Comparison of ENCODE assay signal across 22 cellular contexts in the genomic region with DNA sequence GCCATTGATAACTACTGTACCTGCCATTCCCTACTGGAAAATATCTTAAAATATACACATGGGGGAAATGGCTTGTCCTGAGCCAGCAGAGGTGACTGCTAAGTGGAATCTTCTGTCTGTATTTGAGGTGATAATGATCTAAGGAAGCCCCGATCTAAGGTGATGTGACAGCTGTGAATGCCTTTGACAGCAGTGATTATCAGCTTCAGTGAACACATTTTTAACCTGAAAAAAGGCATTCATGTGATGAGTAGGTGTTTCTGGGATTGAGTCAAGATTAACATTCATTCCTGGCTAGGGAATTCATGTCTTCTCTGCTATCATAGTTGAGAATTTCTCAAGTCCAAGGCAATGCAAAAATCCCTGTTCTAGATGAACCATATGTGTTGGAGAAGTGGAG. TPM values are rescaled to one million over a fixed set of nuclear protein-coding genes. Genes with fewer than 3 reads are reported as not detected.
DNase-seq lines count a peak whose midpoint lies in the region; ATAC-seq, FAIRE-seq and TF ChIP-seq lines count a peak whose summit lies in the region.
"Had no signal": no experiment of that assay in that cellular context is flagged by ENCODE, and none has a peak within 500 bp of the region (broad histone marks: within the 10 kb centered on the region; RNA-seq: fewer than 3 reads in every experiment).

No MANE protein-coding gene starts in this region.

- no peak overlapping the region for H2BK12ac ChIP-seq in trophoblast cell (ENCODE audit: low read length)

- RAD21 ChIA-PET in GM12878 (lab: Charles Lee; ENCODE audit: unreplicated experiment): interaction anchor here (1.6 to 2.5 kb wide), 2 partner anchors 9 to 13 kb away, joined by 4 to 13 read pairs; a partner anchor contains a TSS

- no peak overlapping the region for H3K4me3 ChIP-seq in Jurkat, Clone E6-1 (ENCODE audit: low read length)
- H3K4me3 ChIP-seq in GM12878: no peak overlapping the region
- no peak overlapping the region for H3K4me3 ChIP-seq in trophoblast cell (ENCODE audit: low read depth, low read length)
- H3K4me3 ChIP-seq in gastrocnemius medialis: no peak overlapping the region
- H3K4me3 ChIP-seq: GM23338, Peyer's patch had no signal

- H3K4me2 ChIP-seq in GM12878 (ENCODE audit: control insufficient read depth, insufficient read depth) (no peak overlapping the region), trophoblast cell (ENCODE audit: low read length) (no peak overlapping the region)
- H3K4me2 ChIP-seq: GM23338 had no signal

- POLR2A ChIA-PET in activated CD8-positive, alpha-beta T cell treated with anti-CD3 and anti-CD28 coated beads for 36 hours (lab: Charles Lee): interaction anchor here (2.5 kb wide), 1 partner anchor 9 kb away, joined by 14 read pairs; a partner anchor contains a TSS
- POLR2A ChIA-PET in activated CD8-positive, alpha-beta T cell treated with anti-CD3 and anti-CD28 coated beads, Interleukin-2, amount 10 ng/mL, durations not matched to agents 7 days and 5 days (lab: Charles Lee): interaction anchor here (5.8 kb wide), 1 partner anchor 9 kb away, joined by 117 read pairs; a partner anchor contains a TSS
- POLR2A ChIA-PET in GM12878 (lab: Charles Lee): interaction anchor here (5.0 kb wide), 1 partner anchor 9 kb away, joined by 49 read pairs; a partner anchor contains a TSS

- CTCF ChIA-PET in activated CD8-positive, alpha-beta T cell treated with anti-CD3 and anti-CD28 coated beads for 36 hours (lab: Charles Lee): interaction anchor here (1.0 to 9.1 kb wide), 5 partner anchors 9 to 112 kb away, joined by 3 to 69 read pairs (median 4); a partner anchor contains a TSS
- CTCF ChIA-PET in activated CD8-positive, alpha-beta T cell treated with anti-CD3 and anti-CD28 coated beads, Interleukin-2, amount 10 ng/mL, durations not matched to agents 7 days and 5 days (lab: Charles Lee): interaction anchor here (1.1 to 9.2 kb wide), 2 partner anchors 8 to 21 kb away, joined by 3 to 160 read pairs; a partner anchor contains a TSS
- CTCF ChIA-PET in GM12878 (lab: Yijun Ruan, JAX): interaction anchor here (1.0 to 1.6 kb wide), 4 partner anchors 8 to 111 kb away, joined by 3 to 4 read pairs (median 4); no protein-coding TSS in a partner anchor

- no peak overlapping the region for H3K18ac ChIP-seq in trophoblast cell (ENCODE audit: low read length)

- TF ChIP-seq POLR2A in GM12878 (IDR thresholded peaks at IDR 0.05; ENCODE audit: low read depth, low read length) (no peak), gastrocnemius medialis (IDR thresholded peaks at IDR 0.05) (no peak)

- no peak overlapping the region for H3K23ac ChIP-seq in trophoblast cell (ENCODE audit: low read length)

- no peaks in the 10 kb centered on the region for H3K79me2 ChIP-seq in GM12878 (ENCODE audit: control insufficient read depth, insufficient read depth, low read length)
- H3K79me2 ChIP-seq in trophoblast cell (ENCODE audit: control insufficient read depth, insufficient read depth, low read length, poor library complexity): no peaks in the 10 kb centered on the region

- no peak overlapping the region for H2BK120ac ChIP-seq in trophoblast cell (ENCODE audit: insufficient read depth, low read length, poor library complexity)

- SMC1A ChIA-PET in GM12878 (lab: Charles Lee; ENCODE audit: uncharacterized antibody, unreplicated experiment): interaction anchor here (0.8 to 1.5 kb wide), 3 partner anchors 10 to 15 kb away, joined by 3 to 4 read pairs (median 3); no protein-coding TSS in a partner anchor

- in situ Hi-C loops in GM12878 (cut with MboI) (no loop called here), gastrocnemius medialis (cut with MboI; ENCODE audit: low sequenced_read_pairs in 4 of 4) (no loop called here)

- no peaks in the 10 kb centered on the region for H3K9me3 Mint-ChIP-seq in activated CD8-positive, alpha-beta T cell treated with anti-CD3 and anti-CD28 coated beads for 36 hours
- H3K9me3 Mint-ChIP-seq in activated CD8-positive, alpha-beta T cell treated with anti-CD3 and anti-CD28 coated beads, Interleukin-2, amount 10 ng/mL, durations not matched to agents 7 days and 5 days (ENCODE audit: insufficient read depth): peaks cover 4% of the 10 kb centered on the region
- H3K9me3 Mint-ChIP-seq in activated T-helper 1 cell treated with anti-CD3 and anti-CD28 coated beads, Interleukin-12 subunit alpha, Interleukin-12 subunit beta, Interleukin-2, Interleukin-4 antibody, amounts not matched to agents 30 ng/mL and 10 ng/mL and 1 ng/mL, durations not matched to agents 14 hours and 24 hours and 36 hours: peaks cover 9% of the 10 kb centered on the region
- H3K9me3 Mint-ChIP-seq: GM23338 had no signal

- no peak overlapping the region for H4K8ac ChIP-seq in trophoblast cell (ENCODE audit: low read depth, low read length)

- peak overlapping the region; percentile 2 for H3K27ac Mint-ChIP-seq in activated CD8-positive, alpha-beta T cell treated with anti-CD3 and anti-CD28 coated beads for 36 hours
- H3K27ac Mint-ChIP-seq in activated CD8-positive, alpha-beta T cell treated with anti-CD3 and anti-CD28 coated beads, Interleukin-2, amount 10 ng/mL, durations not matched to agents 7 days and 5 days: no peak overlapping the region
- H3K27ac Mint-ChIP-seq in activated T-helper 1 cell treated with anti-CD3 and anti-CD28 coated beads, Interleukin-12 subunit alpha, Interleukin-12 subunit beta, Interleukin-2, Interleukin-4 antibody, amounts not matched to agents 30 ng/mL and 10 ng/mL and 1 ng/mL, durations not matched to agents 14 hours and 24 hours and 36 hours: no peak overlapping the region
- H3K27ac Mint-ChIP-seq: GM23338 had no signal

- H3K4ac ChIP-seq in trophoblast cell (ENCODE audit: low read depth, low read length): no peak overlapping the region

- no peak for FAIRE-seq in GM12878 (lab: Jason Lieb, UNC)
- FAIRE-seq: A204.1, HTR-8/SVneo had no signal

- no peaks in the 10 kb centered on the region for H3K27me3 ChIP-seq in GM12878 (replicated peaks in 1 of 2; ENCODE audit: control insufficient read depth in 2 of 2, insufficient read depth in 2 of 2, low read length in 1 of 2)
- no peaks in the 10 kb centered on the region for H3K27me3 ChIP-seq in trophoblast cell (ENCODE audit: insufficient read depth, low read length)
- H3K27me3 ChIP-seq in gastrocnemius medialis: no peaks in the 10 kb centered on the region
- H3K27me3 ChIP-seq: Peyer's patch had no signal

- no peak for TF ChIP-seq RAD21 in GM12878 (IDR thresholded peaks at IDR 0.05; ENCODE audit: insufficient read depth, low read depth, low read length)

- no peaks in the 10 kb centered on the region for H3K79me1 ChIP-seq in trophoblast cell (ENCODE audit: low read length)

- H3K27me3 Mint-ChIP-seq in activated CD8-positive, alpha-beta T cell treated with anti-CD3 and anti-CD28 coated beads for 36 hours: no peaks in the 10 kb centered on the region
- H3K27me3 Mint-ChIP-seq in activated CD8-positive, alpha-beta T cell treated with anti-CD3 and anti-CD28 coated beads, Interleukin-2, amount 10 ng/mL, durations not matched to agents 7 days and 5 days (ENCODE audit: low read depth): no peaks in the 10 kb centered on the region
- H3K27me3 Mint-ChIP-seq in activated T-helper 1 cell treated with anti-CD3 and anti-CD28 coated beads, Interleukin-12 subunit alpha, Interleukin-12 subunit beta, Interleukin-2, Interleukin-4 antibody, amounts not matched to agents 30 ng/mL and 10 ng/mL and 1 ng/mL, durations not matched to agents 14 hours and 24 hours and 36 hours (ENCODE audit: insufficient read depth): no peaks in the 10 kb centered on the region

- peaks cover 2% of the 10 kb centered on the region; the same call in 1 of the 3 replicates for H3K9me3 ChIP-seq in GM12878 (replicated peaks; ENCODE audit: control insufficient read depth, insufficient read depth, low read length)
- H3K9me3 ChIP-seq in trophoblast cell (ENCODE audit: insufficient read depth, low read depth, low read length): no peaks in the 10 kb centered on the region
- H3K9me3 ChIP-seq in gastrocnemius medialis: no peaks in the 10 kb centered on the region
- H3K9me3 ChIP-seq: Peyer's patch had no signal

- no peak overlapping the region for H3K14ac ChIP-seq in trophoblast cell (ENCODE audit: low read length)

- BruUV-seq in GM12878 (replicated peaks; lab: Mats Ljungman, UMichigan): no TSS peak

- TF ChIP-seq EP300 in GM12878 (IDR thresholded peaks at IDR 0.05; ENCODE audit: borderline replicate concordance in 1 of 2, control insufficient read depth in 1 of 2, low read depth in 2 of 2, low read length in 2 of 2): no peak

- DNase-seq in activated CD8-positive, alpha-beta T cell treated with anti-CD3 and anti-CD28 coated beads for 36 hours: no peak
- DNase-seq in activated CD8-positive, alpha-beta T cell treated with anti-CD3 and anti-CD28 coated beads, Interleukin-2, amount 10 ng/mL, durations not matched to agents 7 days and 5 days: no peak
- DNase-seq in Jurkat, Clone E6-1 (ENCODE audit: low read depth, low spot score): peak; percentile 67
- DNase-seq in GM12878 (ENCODE audit: low read depth, low spot score) (no peak), trophoblast cell (peak; percentile 48 to 81), gastrocnemius medialis (no peak), NCI-H2107 treated with DMSO at 0.1 percent for 48 hours (lab: John Stamatoyannopoulos, UW; ENCODE audit: unreplicated experiment) (no peak)
- no peak for DNase-seq in activated T-helper 1 cell treated with anti-CD3 and anti-CD28 coated beads, Interleukin-12 subunit alpha, Interleukin-12 subunit beta, Interleukin-2, Interleukin-4 antibody, amounts not matched to agents 30 ng/mL and 10 ng/mL and 1 ng/mL, durations not matched to agents 14 hours and 24 hours and 36 hours (ENCODE audit: low spot score)
- DNase-seq: C1 segment of cervical spinal cord, Calu3, DMS79, GDM1, NCI-H1092 treated with DMSO at 0.1 percent for 48 hours, NCI-H1694, NCI-H2107, NCI-H446 treated with DMSO at 0.1 percent for 48 hours, NCI-H774, Peyer's patch, Right ventricle myocardium superior had no signal

- no peak overlapping the region for H2AK5ac ChIP-seq in trophoblast cell (ENCODE audit: low read length)

- H4K20me1 ChIP-seq in GM12878 (ENCODE audit: control insufficient read depth, insufficient read depth): no peaks in the 10 kb centered on the region

- peaks cover 55% of the 10 kb centered on the region for H3K4me1 Mint-ChIP-seq in activated CD8-positive, alpha-beta T cell treated with anti-CD3 and anti-CD28 coated beads for 36 hours (ENCODE audit: low read depth)
- peaks cover 39% of the 10 kb centered on the region for H3K4me1 Mint-ChIP-seq in activated CD8-positive, alpha-beta T cell treated with anti-CD3 and anti-CD28 coated beads, Interleukin-2, amount 10 ng/mL, durations not matched to agents 7 days and 5 days (ENCODE audit: low read depth)
- peaks cover 35% of the 10 kb centered on the region for H3K4me1 Mint-ChIP-seq in activated T-helper 1 cell treated with anti-CD3 and anti-CD28 coated beads, Interleukin-12 subunit alpha, Interleukin-12 subunit beta, Interleukin-2, Interleukin-4 antibody, amounts not matched to agents 30 ng/mL and 10 ng/mL and 1 ng/mL, durations not matched to agents 14 hours and 24 hours and 36 hours (ENCODE audit: low read depth)

- no peak overlapping the region for H3K4me3 Mint-ChIP-seq in activated CD8-positive, alpha-beta T cell treated with anti-CD3 and anti-CD28 coated beads for 36 hours
- H3K4me3 Mint-ChIP-seq in activated CD8-positive, alpha-beta T cell treated with anti-CD3 and anti-CD28 coated beads, Interleukin-2, amount 10 ng/mL, durations not matched to agents 7 days and 5 days: no peak overlapping the region
- H3K4me3 Mint-ChIP-seq in activated T-helper 1 cell treated with anti-CD3 and anti-CD28 coated beads, Interleukin-12 subunit alpha, Interleukin-12 subunit beta, Interleukin-2, Interleukin-4 antibody, amounts not matched to agents 30 ng/mL and 10 ng/mL and 1 ng/mL, durations not matched to agents 14 hours and 24 hours and 36 hours: no peak overlapping the region
- H3K4me3 Mint-ChIP-seq: GM23338 had no signal

- H3K4me1 ChIP-seq in GM12878 (ENCODE audit: control insufficient read depth, insufficient read depth, low read length): peaks cover 10% of the 10 kb centered on the region
- H3K4me1 ChIP-seq in trophoblast cell (ENCODE audit: control insufficient read depth in 1 of 2, insufficient read depth in 2 of 2, low read length in 2 of 2): no peaks in the 10 kb centered on the region
- peaks cover 17 to 23% of the 10 kb centered on the region in 2 donors for H3K4me1 ChIP-seq in gastrocnemius medialis

- no peak for ATAC-seq in activated CD8-positive, alpha-beta T cell treated with anti-CD3 and anti-CD28 coated beads for 36 hours
- no peak for ATAC-seq in activated CD8-positive, alpha-beta T cell treated with anti-CD3 and anti-CD28 coated beads, Interleukin-2, amount 10 ng/mL, durations not matched to agents 7 days and 5 days
- ATAC-seq in GM12878 (no peak), gastrocnemius medialis (no peak)
- ATAC-seq: GM23338 had no signal

- H3K27ac ChIP-seq in GM12878 (ENCODE audit: control insufficient read depth, insufficient read depth): no peak overlapping the region
- H3K27ac ChIP-seq in trophoblast cell (ENCODE audit: low read depth, low read length): no peak overlapping the region
- H3K27ac ChIP-seq in gastrocnemius medialis: peak overlapping the region in 1 of 4 donors; percentile 13
- H3K27ac ChIP-seq: Peyer's patch had no signal

- H2AFZ ChIP-seq in GM12878 (ENCODE audit: control insufficient read depth, low read depth, low read length) (no peak overlapping the region), trophoblast cell (ENCODE audit: insufficient read depth, low read length, poor library complexity) (no peak overlapping the region)

- no peaks in the 10 kb centered on the region for H3K36me3 ChIP-seq in GM12878 (ENCODE audit: control insufficient read depth in 2 of 2, insufficient read depth in 2 of 2, low read length in 1 of 2)
- H3K36me3 ChIP-seq in trophoblast cell (ENCODE audit: control insufficient read depth in 1 of 2, insufficient read depth in 2 of 2, low read length in 2 of 2): no peaks in the 10 kb centered on the region
- H3K36me3 ChIP-seq in gastrocnemius medialis: no peaks in the 10 kb centered on the region
- H3K36me3 ChIP-seq: Peyer's patch had no signal

- intact Hi-C loops in activated CD8-positive, alpha-beta T cell treated with anti-CD3 and anti-CD28 coated beads for 36 hours (cut with micrococcal nuclease): no loop called here
- intact Hi-C loops in GM12878 (cut with micrococcal nuclease; ENCODE audit: unreplicated experiment) (no loop called here), gastrocnemius medialis (cut with DNase I; ENCODE audit: low total_unique reads) (no loop called here)
- intact Hi-C loops in activated T-helper 1 cell treated with anti-CD3 and anti-CD28 coated beads, Interleukin-12 subunit alpha, Interleukin-12 subunit beta, Interleukin-2, Interleukin-4 antibody, amounts not matched to agents 30 ng/mL and 10 ng/mL and 1 ng/mL, durations not matched to agents 14 hours and 24 hours and 36 hours (cut with micrococcal nuclease): no loop called here

- no peak overlapping the region for H4K12ac ChIP-seq in trophoblast cell (ENCODE audit: low read depth, low read length)

- H2BK5ac ChIP-seq in trophoblast cell (ENCODE audit: low read depth, low read length, poor library complexity): no peak overlapping the region

- no peak overlapping the region for H4K91ac ChIP-seq in trophoblast cell (ENCODE audit: low read depth, low read length)

- H3K36me3 Mint-ChIP-seq in activated CD8-positive, alpha-beta T cell treated with anti-CD3 and anti-CD28 coated beads for 36 hours (ENCODE audit: low read depth): no peaks in the 10 kb centered on the region
- H3K36me3 Mint-ChIP-seq in activated CD8-positive, alpha-beta T cell treated with anti-CD3 and anti-CD28 coated beads, Interleukin-2, amount 10 ng/mL, durations not matched to agents 7 days and 5 days (ENCODE audit: low read depth): peaks cover 5% of the 10 kb centered on the region
- peaks cover 8% of the 10 kb centered on the region for H3K36me3 Mint-ChIP-seq in activated T-helper 1 cell treated with anti-CD3 and anti-CD28 coated beads, Interleukin-12 subunit alpha, Interleukin-12 subunit beta, Interleukin-2, Interleukin-4 antibody, amounts not matched to agents 30 ng/mL and 10 ng/mL and 1 ng/mL, durations not matched to agents 14 hours and 24 hours and 36 hours (ENCODE audit: low read depth)

- whole genome bisulfite sequencing in GM12878 (ENCODE audit: insufficient coverage, insufficient replicate concordance, low lambda C conversion rate, missing lambda C conversion rate): 5% methylated on average over 1 of the region's 1 CpG
- WGBS in trophoblast cell (ENCODE audit: extremely low coverage, insufficient coverage, insufficient read length): no CpG with 5 or more reads among the region's 1 CpG

- no peak for TF ChIP-seq CTCF in activated CD8-positive, alpha-beta T cell treated with anti-CD3 and anti-CD28 coated beads for 36 hours (IDR thresholded peaks at IDR 0.05)
- TF ChIP-seq CTCF in GM12878 (IDR thresholded peaks at IDR 0.05 in 2 of 3, conservative IDR thresholded peaks at IDR 0.05 in 1 of 3; ENCODE audit: control insufficient read depth in 2 of 3, extremely low read depth in 1 of 3, insufficient read depth in 1 of 3, low read depth in 3 of 3, low read length in 3 of 3): no peak
- TF ChIP-seq CTCF in gastrocnemius medialis (IDR thresholded peaks at IDR 0.05 in 4 of 5, conservative IDR thresholded peaks at IDR 0.05 in 1 of 5): no peak

- no peak overlapping the region for H3K9ac ChIP-seq in GM12878 (ENCODE audit: control insufficient read depth, insufficient read depth, low read length)
- no peak overlapping the region for H3K9ac ChIP-seq in trophoblast cell (ENCODE audit: low read length)

RNA-seq across cellular contexts. Expression of a gene that starts 9.1 kb away (rescaled TPM):
- 10 to 100 TPM; 70.7 to 72.7 TPM for total RNA-seq in activated CD8-positive, alpha-beta T cell treated with anti-CD3 and anti-CD28 coated beads for 36 hours
- total RNA-seq in activated CD8-positive, alpha-beta T cell treated with anti-CD3 and anti-CD28 coated beads, Interleukin-2, amount 10 ng/mL, durations not matched to agents 7 days and 5 days: 10 to 100 TPM; 49.0 to 53.6 TPM
- 90.5 TPM for polyA plus RNA-seq in Jurkat, Clone E6-1 (2012; ENCODE audit: insufficient read depth, insufficient read length)
- total RNA-seq in GM12878 (2013; cell fraction: nucleolus; rRNA removed): 39.7 and 46.4 TPM in 2 replicates
- total RNA-seq in GM12878 (2014; rRNA removed) (20.9 and 22.4 TPM in 2 replicates), GM12878 (2014; rRNA removed; fragmentation: Illumina TruSeq; extraction: Trizol) (18.7 and 18.9 TPM in 2 replicates), GM12878 (2021) (23.9 and 27.9 TPM in 2 replicates), gastrocnemius medialis (10 to 100 TPM; 21.3 to 46.2 (median 34.4) TPM)
- 9.5 TPM for polyA plus RNA-seq in GM12878 (2011; ENCODE audit: low read depth)
- polyA plus RNA-seq in GM12878 (2011; rRNA removed) (50.6 and 63.4 TPM in 2 replicates), GM12878 (2014; fragmentation: Illumina TruSeq; extraction: Trizol) (28.5 and 39.8 TPM in 2 replicates), GM12878 (2014; fragmentation: Nextera tagmentation; extraction: Ambion mirVana) (10 to 100 TPM; 11.0 to 16.3 TPM), GM12878 (2014; rRNA removed) (26.7 and 32.3 TPM in 2 replicates), GM12878 (2016; fragmentation: Nextera tagmentation; extraction: Ambion mirVana) (10 to 100 TPM; 24.0 to 25.0 TPM)
- polyA plus RNA-seq in GM12878 (2011; cell fraction: cytosol; rRNA removed): 30.0 and 31.6 TPM in 2 replicates
- polyA plus RNA-seq in GM12878 (2011; cell fraction: nucleus; rRNA removed): 24.9 and 37.2 TPM in 2 replicates
- polyA plus RNA-seq in GM12878 (2012): 11.7 and 13.4 TPM in 2 replicates
- polyA minus RNA-seq in GM12878 (2011; rRNA and poly(A)+ RNA removed): 33.8 and 41.5 TPM in 2 replicates
- 11.5 and 12.0 TPM in 2 replicates for polyA minus RNA-seq in GM12878 (2011; cell fraction: cytosol; rRNA and poly(A)+ RNA removed)
- 19.8 and 37.9 TPM in 2 replicates for polyA minus RNA-seq in GM12878 (2011; cell fraction: nucleus; rRNA and poly(A)+ RNA removed)
- 10.8 and 11.0 TPM in 2 replicates for polyA plus RNA-seq in trophoblast cell (2013)
- 50.7 TPM in 2 replicates for total RNA-seq in activated T-helper 1 cell treated with anti-CD3 and anti-CD28 coated beads, Interleukin-12 subunit alpha, Interleukin-12 subunit beta, Interleukin-2, Interleukin-4 antibody, amounts not matched to agents 30 ng/mL and 10 ng/mL and 1 ng/mL, durations not matched to agents 14 hours and 24 hours and 36 hours

Comparison
In these comparisons a context has a peak if more than half of its experiments do, and no peak if none do; other contexts are left out.
1. DNase-seq: peak in Jurkat, Clone E6-1 (single experiment) and trophoblast cell (2 of 2); none in activated CD8-positive, alpha-beta T cell treated with anti-CD3 and anti-CD28 coated beads for 36 hours (single experiment), activated CD8-positive, alpha-beta T cell treated with anti-CD3 and anti-CD28 coated beads, Interleukin-2, amount 10 ng/mL, durations not matched to agents 7 days and 5 days (single experiment), GM12878 (single experiment), activated T-helper 1 cell treated with anti-CD3 and anti-CD28 coated beads, Interleukin-12 subunit alpha, Interleukin-12 subunit beta, Interleukin-2, Interleukin-4 antibody, amounts not matched to agents 30 ng/mL and 10 ng/mL and 1 ng/mL, durations not matched to agents 14 hours and 24 hours and 36 hours (single experiment), gastrocnemius medialis (0 of 2) and NCI-H2107 treated with DMSO at 0.1 percent for 48 hours (single experiment).